In genomic region chr2:129061079-129061785, GRCh38 we compare ENCODE assay signal across 8 cellular contexts.
DNase-seq lines count a peak whose midpoint lies in the region; ATAC-seq, FAIRE-seq and TF ChIP-seq lines count a peak whose summit lies in the region.
"Had no signal": no experiment of that assay in that cellular context is flagged by ENCODE, and none has a peak within 500 bp of the region (broad histone marks: within the 10 kb centered on the region; RNA-seq: fewer than 3 reads in every experiment).

No MANE protein-coding gene starts in this region.

- H3K4me1 ChIP-seq in mesodermal cell (ENCODE audit: control insufficient read depth, insufficient read depth, low read length, poor library complexity, severe bottlenecking) (peaks cover 18% of the 10 kb centered on the region), kidney (ENCODE audit: control insufficient read depth in 1 of 2, insufficient read depth in 1 of 2, low read depth in 1 of 2, low read length in 2 of 2) (no peaks in the 10 kb centered on the region)

- no peak for TF ChIP-seq CTCF in kidney (IDR thresholded peaks at IDR 0.05; ENCODE audit: borderline replicate concordance, extremely low read depth, insufficient read depth)

- intact Hi-C loops in kidney (cut with DNase I) = no loop called here

- peak; percentile 5 for DNase-seq in GM19240 (ENCODE audit: insufficient read length, low spot score)
- DNase-seq in SKM-1 (lab: John Stamatoyannopoulos, UW; ENCODE audit: unreplicated experiment) = peak; percentile 7
- no peak for DNase-seq in kidney
- no peak for DNase-seq in dermis blood vessel endothelial cell

- peak overlapping the region; percentile 58 for H3K27ac ChIP-seq in mesodermal cell (ENCODE audit: low read depth, low read length, severe bottlenecking)
- no peak overlapping the region for H3K27ac ChIP-seq in kidney (ENCODE audit: low read depth in 2 of 2, low read length in 2 of 2)

- no peak overlapping the region for H3K4me3 ChIP-seq in mesodermal cell (ENCODE audit: extremely low read depth, insufficient read depth, low read length, poor library complexity, severe bottlenecking)
- H3K4me3 ChIP-seq in kidney (ENCODE audit: low read length in 2 of 2) = no peak overlapping the region

- no peak for FAIRE-seq in kidney (lab: Jason Lieb, UNC)

- H3K9me3 ChIP-seq in mesodermal cell (ENCODE audit: control insufficient read depth, low read length) = no peaks in the 10 kb centered on the region
- no peaks in the 10 kb centered on the region for H3K9me3 ChIP-seq in kidney (ENCODE audit: control insufficient read depth in 1 of 2, low read length in 2 of 2)

- ATAC-seq in HG03378 (IDR thresholded peaks at IDR 0.05; ENCODE audit: unreplicated experiment) (peak; percentile 85), HG02610 (IDR thresholded peaks at IDR 0.05; ENCODE audit: unreplicated experiment) (no peak)
- ATAC-seq: Panc1 had no signal

- WGBS in mesodermal cell (ENCODE audit: insufficient coverage in 2 of 2), 2 experiments = 91 to 97% methylated on average over 4 of the region's 5 CpGs

- H3K9ac ChIP-seq in kidney (ENCODE audit: low read length in 2 of 2) = no peak overlapping the region

- H3K36me3 ChIP-seq in mesodermal cell (ENCODE audit: control insufficient read depth, insufficient read depth, low read length) (no peaks in the 10 kb centered on the region), kidney (ENCODE audit: control insufficient read depth in 1 of 2, insufficient read depth in 2 of 2, low read length in 2 of 2) (no peaks in the 10 kb centered on the region)

Comparison
In these comparisons a context has a peak if more than half of its experiments do, and no peak if none do; other contexts are left out.
1. DNase-seq: peak in GM19240 (single experiment) and SKM-1 (single experiment); none in kidney (single experiment) and dermis blood vessel endothelial cell (single experiment).